8 cellular contexts compared by ENCODE assay signal in genomic region chr5:172453986-172454354, GRCh38. TPM values are rescaled to one million over a fixed set of nuclear protein-coding genes. Genes with fewer than 3 reads are reported as not detected.
DNase-seq lines count a peak whose midpoint lies in the region; TF ChIP-seq lines count a peak whose summit lies in the region.

No MANE protein-coding gene starts in this region.

- peaks cover 30 to 67% of the 10 kb centered on the region in 2 donors for H3K27me3 Mint-ChIP-seq in CD8-positive, alpha-beta memory T cell

- no peak for TF ChIP-seq CTCF in ascending aorta (IDR thresholded peaks at IDR 0.05)

- intact Hi-C loops in ascending aorta (cut with DNase I) = loop anchor here (5.0 to 10.0 kb wide), 4 partner anchors 172 to 501 kb away; partner anchors contain the start of genes FBXW11, RPL26L1, STK10 and UBTD2

- H3K4me1 Mint-ChIP-seq in CD8-positive, alpha-beta memory T cell = peaks cover 12 to 14% (median 13%) of the 10 kb centered on the region in 3 donors

- no peaks in the 10 kb centered on the region for H3K36me3 Mint-ChIP-seq in CD8-positive, alpha-beta memory T cell

- no peaks in the 10 kb centered on the region for H3K9me3 ChIP-seq in CD8-positive, alpha-beta memory T cell (ENCODE audit: low read length)
- H3K9me3 ChIP-seq in HUES6 (ENCODE audit: control insufficient read depth, insufficient read depth, low read depth, low read length) = no peaks in the 10 kb centered on the region
- no peaks in the 10 kb centered on the region for H3K9me3 ChIP-seq in ascending aorta
- H3K9me3 ChIP-seq in iPS-18a (ENCODE audit: control insufficient read depth, low read depth, low read length) = no peaks in the 10 kb centered on the region
- H3K9me3 ChIP-seq in skeletal muscle tissue (ENCODE audit: control insufficient read depth in 3 of 3, low read length in 3 of 3) = no peaks in the 10 kb centered on the region

- H3K9ac ChIP-seq in HUES6 (ENCODE audit: low read length) (peak overlapping the region; percentile 77), iPS-18a (ENCODE audit: low read length) (peak overlapping the region; percentile 85), skeletal muscle tissue (ENCODE audit: low read depth in 1 of 3, low read length in 3 of 3) (peak overlapping the region; percentile 43 to 81 (median 69))

- H3K9me3 Mint-ChIP-seq in CD8-positive, alpha-beta memory T cell = peaks cover 0 to 3% (median 0%) of the 10 kb centered on the region in 5 donors

- POLR2A ChIA-PET in CD8-positive, alpha-beta memory T cell (lab: Charles Lee) = interaction anchor here (0.6 kb wide), 1 partner anchor 229 kb away, joined by 3 read pairs; no protein-coding TSS in a partner anchor

- peaks cover 4% of the 10 kb centered on the region for H3K4me1 ChIP-seq in CD8-positive, alpha-beta memory T cell (ENCODE audit: insufficient read depth, low read length)
- H3K4me1 ChIP-seq in HUES6 (ENCODE audit: control insufficient read depth, insufficient read depth, low read length) (peaks cover 38% of the 10 kb centered on the region), ascending aorta (peaks cover 9 to 19% of the 10 kb centered on the region in 2 donors), iPS-18a (ENCODE audit: control insufficient read depth, low read depth, low read length) (peaks cover 17% of the 10 kb centered on the region), skeletal muscle tissue (ENCODE audit: control insufficient read depth in 3 of 3, insufficient read depth in 3 of 3, low read length in 3 of 3) (peaks cover 21 to 27% (median 26%) of the 10 kb centered on the region in 3 donors)

- peak overlapping the region in 1 of 8 donors; percentile 52 for H3K27ac Mint-ChIP-seq in CD8-positive, alpha-beta memory T cell

- H3K4me3 Mint-ChIP-seq in CD8-positive, alpha-beta memory T cell = peak overlapping the region in 6 of 7 donors; percentile 19 to 85 (median 74)

- no peak for DNase-seq in CD8-positive, alpha-beta memory T cell
- no peak for DNase-seq in ascending aorta (ENCODE audit: low spot score in 2 of 2)
- no peak for DNase-seq in NCI-H1694 (lab: John Stamatoyannopoulos, UW)
- DNase-seq in mesenteric fat pad (ENCODE audit: low spot score) = no peak
- DNase-seq in H4 (ENCODE audit: low spot score) = no peak

- peaks cover 23% of the 10 kb centered on the region for H3K27me3 ChIP-seq in CD8-positive, alpha-beta memory T cell (ENCODE audit: insufficient read depth, low read length, poor library complexity, severe bottlenecking)
- H3K27me3 ChIP-seq in HUES6 (ENCODE audit: control insufficient read depth, insufficient read depth, low read length) (no peaks in the 10 kb centered on the region), ascending aorta (no peaks in the 10 kb centered on the region), iPS-18a (ENCODE audit: control insufficient read depth, insufficient read depth, low read length) (no peaks in the 10 kb centered on the region), skeletal muscle tissue (ENCODE audit: control insufficient read depth in 3 of 3, insufficient read depth in 3 of 3, low read length in 3 of 3) (peaks cover 0 to 8% (median 0%) of the 10 kb centered on the region in 3 donors)

- no peaks in the 10 kb centered on the region for H3K36me3 ChIP-seq in CD8-positive, alpha-beta memory T cell (ENCODE audit: insufficient read depth, low read length)
- H3K36me3 ChIP-seq in HUES6 (ENCODE audit: control insufficient read depth, insufficient read depth, low read length) (peaks cover 3% of the 10 kb centered on the region), ascending aorta (no peaks in the 10 kb centered on the region), iPS-18a (ENCODE audit: control insufficient read depth, low read depth, low read length) (no peaks in the 10 kb centered on the region), skeletal muscle tissue (ENCODE audit: control insufficient read depth in 3 of 3, insufficient read depth in 3 of 3, low read length in 3 of 3) (no peaks in the 10 kb centered on the region)

- CTCF ChIA-PET in CD8-positive, alpha-beta memory T cell (lab: Charles Lee) = no interaction called here

- H3K27ac ChIP-seq in CD8-positive, alpha-beta memory T cell (ENCODE audit: low read depth, low read length) = no peak overlapping the region
- H3K27ac ChIP-seq in HUES6 (ENCODE audit: low read depth, low read length) = peak overlapping the region; percentile 2; the same call in 1 of the 2 replicates
- H3K27ac ChIP-seq in ascending aorta = peak overlapping the region; percentile 83 to 87
- peak overlapping the region; percentile 70 for H3K27ac ChIP-seq in iPS-18a (ENCODE audit: low read length)
- H3K27ac ChIP-seq in skeletal muscle tissue (ENCODE audit: low read depth, low read length) = peak overlapping the region; percentile 66

- H3K4me3 ChIP-seq in CD8-positive, alpha-beta memory T cell (ENCODE audit: low read length) = no peak overlapping the region
- H3K4me3 ChIP-seq in HUES6 (ENCODE audit: low read depth, low read length) (peak overlapping the region; percentile 71), ascending aorta (peak overlapping the region; percentile 89 to 94), iPS-18a (ENCODE audit: low read length) (peak overlapping the region; percentile 92), skeletal muscle tissue (ENCODE audit: low read length in 3 of 3) (peak overlapping the region; percentile 63 to 83 (median 78))

RNA-seq across cellular contexts. Expression of gene SH3PXD2B, which starts 0.4 kb away (rescaled TPM):
- under 1 TPM; 0.09 to 0.15 TPM for total RNA-seq in CD8-positive, alpha-beta memory T cell
- polyA plus RNA-seq in CD8-positive, alpha-beta memory T cell = not detected
- total RNA-seq in ascending aorta (60.8 TPM), skeletal muscle tissue (12.0 TPM), mesenteric fat pad (56.6 TPM)
- total RNA-seq in H4 (2014; rRNA removed; shearing (Covaris generic)) = 7.7 and 9.4 TPM in 2 replicates
